Comparison of ENCODE assay signal across 23 cellular contexts in the genomic region with DNA sequence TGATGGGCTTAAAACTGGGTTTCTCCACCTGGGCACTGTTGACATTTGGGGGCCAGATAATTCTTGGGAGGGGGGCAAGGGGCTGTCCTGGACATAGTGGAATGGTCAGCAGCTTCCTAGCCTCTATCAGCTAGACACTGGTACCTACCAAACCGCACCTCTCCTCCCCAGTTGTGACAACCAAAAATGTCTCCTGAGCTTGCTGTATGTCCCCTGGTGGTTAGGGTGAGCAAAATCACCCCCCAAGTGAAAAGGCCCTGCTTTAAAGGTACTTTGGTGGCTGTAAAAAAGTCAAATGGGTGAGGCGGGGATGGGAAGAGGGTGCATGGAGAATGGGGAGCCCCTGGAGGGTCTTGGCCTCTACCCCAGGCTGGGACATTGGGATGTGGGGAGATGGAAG.
A peak's percentile ranks its signal among the peaks of the same experiment; 100 is the strongest.
DNase-seq lines count a peak whose midpoint lies in the region; ATAC-seq and TF ChIP-seq lines count a peak whose summit lies in the region.
"Had no signal": no experiment of that assay in that cellular context is flagged by ENCODE, and none has a peak within 500 bp of the region (broad histone marks: within the 10 kb centered on the region; RNA-seq: fewer than 3 reads in every experiment).

No MANE protein-coding gene starts in this region.

- TF ChIP-seq CTCF in GM12864 (IDR thresholded peaks at IDR 0.05; ENCODE audit: low read depth, low read length, missing control alignments) (peak; percentile 49), HCT116 (IDR thresholded peaks at IDR 0.05 in 2 of 3, conservative IDR thresholded peaks at IDR 0.05 in 1 of 3; ENCODE audit: borderline replicate concordance in 1 of 3, insufficient read depth in 1 of 3, low read depth in 2 of 3, low read length in 2 of 3) (peak in 2 of 3 experiments; percentile 31 to 37; a peak in 3 of 6 replicates), PC-3 (conservative IDR thresholded peaks at IDR 0.05; ENCODE audit: low read depth, low read length) (0 out of 2 replicates have a peak, but pooled peaks have one; percentile 17), neural progenitor cell (IDR thresholded peaks at IDR 0.05) (peak; percentile 9), WTC11 (IDR thresholded peaks at IDR 0.05) (no peak), gastroesophageal sphincter (IDR thresholded peaks at IDR 0.05) (no peak)

- H3F3A ChIP-seq in PC-3 (ENCODE audit: low read length, unreplicated experiment) (no peaks in the 10 kb centered on the region), neural progenitor cell (ENCODE audit: low read depth) (peaks cover 21% of the 10 kb centered on the region)

- no peaks in the 10 kb centered on the region for H3K9me3 ChIP-seq in HCT116 (ENCODE audit: control insufficient read depth in 1 of 2, insufficient read depth in 1 of 2, low read depth in 1 of 2, low read length in 2 of 2)
- H3K9me3 ChIP-seq in PC-3 (ENCODE audit: low read length) = no peaks in the 10 kb centered on the region
- H3K9me3 ChIP-seq in neural progenitor cell (ENCODE audit: low read depth) = no peaks in the 10 kb centered on the region
- no peaks in the 10 kb centered on the region for H3K9me3 ChIP-seq in gastroesophageal sphincter
- H3K9me3 ChIP-seq: BLaER1, SJCRH30 had no signal

- POLR2A ChIA-PET in HCT116 (lab: Charles Lee) = no interaction called here
- POLR2A ChIA-PET in PC-3 (lab: Charles Lee; ENCODE audit: unreplicated experiment) = no interaction called here
- POLR2A ChIA-PET in WTC11 (lab: Charles Lee) = no interaction called here

- WGBS in gastroesophageal sphincter (ENCODE audit: low coverage in 1 of 2), 2 donors = 100% methylated on average over 1 of the region's 2 CpGs; no CpG with 5 or more reads in 1 of the 2 donors

- peak; percentile 50; the same call in 1 of the 2 replicates for ATAC-seq in HCT116
- no peak for ATAC-seq in PC-3
- ATAC-seq in WTC11 = no peak
- no peak for ATAC-seq in activated T-cell treated with anti-CD3 and anti-CD28 coated beads, Interleukin-2, amount 50 U/mL, for 4 hours
- ATAC-seq in gastroesophageal sphincter = no peak
- ATAC-seq: Right ventricle myocardium inferior had no signal

- BruUV-seq in HCT116 (replicated peaks; lab: Mats Ljungman, UMichigan) (no TSS peak), PC-3 (replicated peaks; lab: Mats Ljungman, UMichigan) (no TSS peak)

- H3K27me3 ChIP-seq in HCT116 (ENCODE audit: insufficient read depth, low read length) (peaks cover 14% of the 10 kb centered on the region), PC-3 (ENCODE audit: low read length) (peaks cover 79% of the 10 kb centered on the region), neural progenitor cell (no peaks in the 10 kb centered on the region), gastroesophageal sphincter (peaks cover 84% of the 10 kb centered on the region)
- H3K27me3 ChIP-seq: BLaER1 had no signal

- no peaks in the 10 kb centered on the region for H3K9me2 ChIP-seq in HCT116 (ENCODE audit: insufficient read depth)
- no peaks in the 10 kb centered on the region for H3K9me2 ChIP-seq in PC-3 (replicated peaks; ENCODE audit: low read length)

- H3K4me3 Mint-ChIP-seq in neural progenitor cell (no peak overlapping the region), WTC11 (no peak overlapping the region)
- no peak overlapping the region for H3K4me3 Mint-ChIP-seq in activated naive CD4-positive, alpha-beta T cell treated with anti-CD3 and anti-CD28 coated beads for 36 hours
- no peak overlapping the region for H3K4me3 Mint-ChIP-seq in activated T-cell treated with anti-CD3 and anti-CD28 coated beads, Interleukin-2, amount 50 U/mL, for 4 hours
- H3K4me3 Mint-ChIP-seq: CD4-positive, CD25-positive, alpha-beta regulatory T cell had no signal

- H4K20me1 ChIP-seq in HCT116 (ENCODE audit: insufficient read depth) = no peaks in the 10 kb centered on the region
- no peaks in the 10 kb centered on the region for H4K20me1 ChIP-seq in PC-3 (ENCODE audit: low read length)
- H4K20me1 ChIP-seq in neural progenitor cell (ENCODE audit: low read depth) = peaks cover 5% of the 10 kb centered on the region
- H4K20me1 ChIP-seq: BLaER1 had no signal

- CTCF ChIA-PET in HCT116 (lab: Charles Lee) = interaction anchor here (2.2 kb wide), 1 partner anchor 9 kb away, joined by 7 read pairs; no protein-coding TSS in a partner anchor
- CTCF ChIA-PET in PC-3 (lab: Charles Lee) = no interaction called here
- CTCF ChIA-PET in activated naive CD4-positive, alpha-beta T cell treated with anti-CD3 and anti-CD28 coated beads for 36 hours (lab: Charles Lee) = no interaction called here
- CTCF ChIA-PET in WTC11 (lab: Charles Lee) = interaction anchor here (0.5 to 4.0 kb wide), 9 partner anchors 10 to 292 kb away, joined by 3 to 28 read pairs (median 5); no protein-coding TSS in a partner anchor

- no peak overlapping the region for H2AFZ ChIP-seq in HCT116 (ENCODE audit: low read depth, low read length, poor library complexity, severe bottlenecking)
- H2AFZ ChIP-seq in PC-3 (ENCODE audit: low read length) = no peak overlapping the region
- H2AFZ ChIP-seq in neural progenitor cell (replicated peaks) = no peak overlapping the region
- H2AFZ ChIP-seq: PC-9 had no signal

- no peaks in the 10 kb centered on the region for H3K79me2 ChIP-seq in HCT116 (ENCODE audit: insufficient read depth, low read length)
- H3K79me2 ChIP-seq in PC-3 (ENCODE audit: low read length) = no peaks in the 10 kb centered on the region
- no peaks in the 10 kb centered on the region for H3K79me2 ChIP-seq in neural progenitor cell (ENCODE audit: low read depth)

- DNase-seq in GM12864 (ENCODE audit: low read depth) (no peak), HCT116 (ENCODE audit: low read depth, low spot score) (no peak), PC-3 (no peak), neural progenitor cell (ENCODE audit: low spot score) (no peak), WTC11 (ENCODE audit: low spot score) (no peak)
- no peak for DNase-seq in activated naive CD4-positive, alpha-beta T cell treated with anti-CD3 and anti-CD28 coated beads for 36 hours
- no peak for DNase-seq in activated T-cell treated with anti-CD3 and anti-CD28 coated beads, Interleukin-2, amount 50 U/mL, for 4 hours
- DNase-seq: CD4-positive, CD25-positive, alpha-beta regulatory T cell; EL; GDM1; GOT3; NCI-H1092 treated with DMSO at 0.1 percent for 48 hours; NCI-H1436; NCI-H187; NCI-H2081 treated with DMSO at 0.1 percent for 48 hours; NCI-H345; NCI-H510A treated with DMSO at 0.1 percent for 48 hours; PC-9; SJCRH30 had no signal

- H3K27ac ChIP-seq in HCT116 (ENCODE audit: low read depth, low read length) (no peak overlapping the region), PC-3 (ENCODE audit: low read length) (no peak overlapping the region), neural progenitor cell (no peak overlapping the region), gastroesophageal sphincter (no peak overlapping the region)
- H3K27ac ChIP-seq: BLaER1, HL-60, PC-9, SJCRH30 had no signal

- no peaks in the 10 kb centered on the region for H3K4me1 ChIP-seq in HCT116 (ENCODE audit: control insufficient read depth in 1 of 2, insufficient read depth in 2 of 2, low read length in 2 of 2)
- H3K4me1 ChIP-seq in PC-3 (ENCODE audit: insufficient read depth, low read length) = no peaks in the 10 kb centered on the region
- H3K4me1 ChIP-seq in neural progenitor cell = peaks cover 25% of the 10 kb centered on the region
- no peaks in the 10 kb centered on the region for H3K4me1 ChIP-seq in gastroesophageal sphincter
- H3K4me1 ChIP-seq: SJCRH30 had no signal

- H3K36me3 Mint-ChIP-seq in neural progenitor cell (no peaks in the 10 kb centered on the region), WTC11 (no peaks in the 10 kb centered on the region)
- H3K36me3 Mint-ChIP-seq in activated naive CD4-positive, alpha-beta T cell treated with anti-CD3 and anti-CD28 coated beads for 36 hours (ENCODE audit: low read depth) = peaks cover 1% of the 10 kb centered on the region
- no peaks in the 10 kb centered on the region for H3K36me3 Mint-ChIP-seq in activated T-cell treated with anti-CD3 and anti-CD28 coated beads, Interleukin-2, amount 50 U/mL, for 4 hours (ENCODE audit: insufficient read depth)
- H3K36me3 Mint-ChIP-seq: CD4-positive, CD25-positive, alpha-beta regulatory T cell had no signal

- RAD21 ChIA-PET in HCT116 (lab: Charles Lee; ENCODE audit: low non-redundant PET in 1 of 2, low total read pairs in 2 of 2, uncharacterized antibody in 2 of 2, unreplicated experiment in 2 of 2) = no interaction called here

- intact Hi-C loops in HCT116 (cut with micrococcal nuclease) = no loop called here
- intact Hi-C loops in PC-3 (cut with micrococcal nuclease) = no loop called here
- intact Hi-C loops in activated naive CD4-positive, alpha-beta T cell treated with anti-CD3 and anti-CD28 coated beads for 36 hours (cut with micrococcal nuclease) = no loop called here

- H3K4me3 ChIP-seq in GM12864 (ENCODE audit: low read depth, low read length) (no peak overlapping the region), HCT116 (replicated peaks in 1 of 2; ENCODE audit: low read depth in 1 of 2, low read length in 2 of 2) (no peak overlapping the region), PC-3 (ENCODE audit: low read length) (no peak overlapping the region), neural progenitor cell (no peak overlapping the region), gastroesophageal sphincter (no peak overlapping the region)
- H3K4me3 ChIP-seq: BLaER1, PC-9, SJCRH30 had no signal

- H3K9me3 Mint-ChIP-seq in neural progenitor cell = no peaks in the 10 kb centered on the region
- H3K9me3 Mint-ChIP-seq in activated naive CD4-positive, alpha-beta T cell treated with anti-CD3 and anti-CD28 coated beads for 36 hours = no peaks in the 10 kb centered on the region
- no peaks in the 10 kb centered on the region for H3K9me3 Mint-ChIP-seq in WTC11
- H3K9me3 Mint-ChIP-seq in activated T-cell treated with anti-CD3 and anti-CD28 coated beads, Interleukin-2, amount 50 U/mL, for 4 hours = no peaks in the 10 kb centered on the region
- H3K9me3 Mint-ChIP-seq: CD4-positive, CD25-positive, alpha-beta regulatory T cell had no signal

- no peak overlapping the region for H3K27ac Mint-ChIP-seq in neural progenitor cell
- H3K27ac Mint-ChIP-seq in activated naive CD4-positive, alpha-beta T cell treated with anti-CD3 and anti-CD28 coated beads for 36 hours = no peak overlapping the region
- H3K27ac Mint-ChIP-seq in WTC11 = no peak overlapping the region
- H3K27ac Mint-ChIP-seq: CD4-positive, CD25-positive, alpha-beta regulatory T cell had no signal

- no peak for TF ChIP-seq RAD21 in HCT116 (IDR thresholded peaks at IDR 0.05; ENCODE audit: low read depth)

- H3K4me2 ChIP-seq in HCT116 (ENCODE audit: low read length) (no peak overlapping the region), PC-3 (ENCODE audit: low read length) (no peak overlapping the region), neural progenitor cell (no peak overlapping the region)
- H3K4me2 ChIP-seq: BLaER1, PC-9 had no signal

- H3K9ac ChIP-seq in HCT116 (ENCODE audit: low read length) (no peak overlapping the region), PC-3 (ENCODE audit: low read length) (no peak overlapping the region), neural progenitor cell (no peak overlapping the region)
- H3K9ac ChIP-seq: BLaER1 had no signal

- TF ChIP-seq POLR2A in HCT116 (IDR thresholded peaks at IDR 0.05; ENCODE audit: borderline replicate concordance, extremely low read depth, insufficient read depth, insufficient read length) (no peak), gastroesophageal sphincter (IDR thresholded peaks at IDR 0.05) (no peak)

- H3K27me3 Mint-ChIP-seq in neural progenitor cell (ENCODE audit: insufficient read depth, low read depth) = peaks cover 7% of the 10 kb centered on the region
- peaks cover 25% of the 10 kb centered on the region for H3K27me3 Mint-ChIP-seq in activated naive CD4-positive, alpha-beta T cell treated with anti-CD3 and anti-CD28 coated beads for 36 hours (ENCODE audit: low read depth)
- no peaks in the 10 kb centered on the region; the same call in 1 of the 2 replicates for H3K27me3 Mint-ChIP-seq in WTC11 (ENCODE audit: low read depth)
- H3K27me3 Mint-ChIP-seq in activated T-cell treated with anti-CD3 and anti-CD28 coated beads, Interleukin-2, amount 50 U/mL, for 4 hours (ENCODE audit: low read depth) = peaks cover 23% of the 10 kb centered on the region
- H3K27me3 Mint-ChIP-seq: CD4-positive, CD25-positive, alpha-beta regulatory T cell had no signal

- H3K36me3 ChIP-seq in HCT116 (ENCODE audit: control insufficient read depth in 1 of 2, insufficient read depth in 2 of 2, low read length in 2 of 2) = no peaks in the 10 kb centered on the region
- no peaks in the 10 kb centered on the region for H3K36me3 ChIP-seq in PC-3 (ENCODE audit: low read depth, low read length)
- no peaks in the 10 kb centered on the region for H3K36me3 ChIP-seq in neural progenitor cell
- no peaks in the 10 kb centered on the region for H3K36me3 ChIP-seq in gastroesophageal sphincter
- H3K36me3 ChIP-seq: BLaER1, SJCRH30 had no signal

- H3K4me1 Mint-ChIP-seq in neural progenitor cell (peaks cover 34% of the 10 kb centered on the region), WTC11 (peaks cover 88% of the 10 kb centered on the region)
- no peaks in the 10 kb centered on the region for H3K4me1 Mint-ChIP-seq in activated naive CD4-positive, alpha-beta T cell treated with anti-CD3 and anti-CD28 coated beads for 36 hours (ENCODE audit: low read depth)
- H3K4me1 Mint-ChIP-seq in activated T-cell treated with anti-CD3 and anti-CD28 coated beads, Interleukin-2, amount 50 U/mL, for 4 hours (ENCODE audit: low read depth) = no peaks in the 10 kb centered on the region
- H3K4me1 Mint-ChIP-seq: CD4-positive, CD25-positive, alpha-beta regulatory T cell had no signal

- no peak for TF ChIP-seq EP300 in gastroesophageal sphincter (IDR thresholded peaks at IDR 0.05)

Comparison
In these comparisons a context has a peak if more than half of its experiments do, and no peak if none do; other contexts are left out.
1. CTCF ChIP-seq: peak in GM12864 (single experiment), HCT116 (2 of 3), PC-3 (single experiment) and neural progenitor cell (single experiment); none in WTC11 (single experiment) and gastroesophageal sphincter (0 of 4).
2. CTCF ChIA-PET loops: an anchor here in HCT116 (2.2 kb wide) and WTC11 (0.5 to 4.0 kb wide); none called in PC-3 and activated naive CD4-positive, alpha-beta T cell treated with anti-CD3 and anti-CD28 coated beads for 36 hours.